8 cellular contexts compared by ENCODE assay signal in genomic region chr17:50199651-50200446, GRCh38. TPM values are rescaled to one million over a fixed set of nuclear protein-coding genes. Genes with fewer than 3 reads are reported as not detected.
DNase-seq lines count a peak whose midpoint lies in the region; ATAC-seq and TF ChIP-seq lines count a peak whose summit lies in the region.

No MANE protein-coding gene starts in this region.

- peak; percentile 76 for DNase-seq in DMS 273 treated with DMSO at 0.1 percent for 48 hours (lab: John Stamatoyannopoulos, UW)
- DNase-seq in HFF-Myc (ENCODE audit: extremely low read depth, low read depth): peak; percentile 88
- DNase-seq in NCI-H2227 (lab: John Stamatoyannopoulos, UW; ENCODE audit: unreplicated experiment): peak; percentile 87
- DNase-seq in activated CD4-positive, alpha-beta T cell treated with anti-CD3 and anti-CD28 coated beads, Interleukin-2, amount 10 ng/mL, durations not matched to agents 24 days and 14 days: peak; percentile 89
- DNase-seq in dermis microvascular lymphatic vessel endothelial cell (ENCODE audit: low read depth in 2 of 2): peak; percentile 61 to 74
- peak; percentile 90 to 94 (median 91) for DNase-seq in right lobe of liver
- peak; percentile 51 to 58 for DNase-seq in stimulated activated CD4-positive, alpha-beta T cell treated with anti-CD3 and anti-CD28 coated beads, Interleukin-4, amount 100 ng/mL, for 4 hours

- H3K4me1 ChIP-seq in right lobe of liver: peaks cover 0 to 12% (median 0%) of the 10 kb centered on the region in 4 donors

- ATAC-seq in right lobe of liver (peak; percentile 89 to 94 (median 92)), HG03520 (IDR thresholded peaks at IDR 0.05; ENCODE audit: unreplicated experiment) (no peak)

- H3K27ac ChIP-seq in right lobe of liver: peak overlapping the region; percentile 41 to 47 (median 43)

- H3K4me3 Mint-ChIP-seq in activated CD4-positive, alpha-beta T cell treated with anti-CD3 and anti-CD28 coated beads, Interleukin-2, amount 10 ng/mL, durations not matched to agents 24 days and 14 days: peak overlapping the region; percentile 80

- no peaks in the 10 kb centered on the region for H3K9me3 Mint-ChIP-seq in activated CD4-positive, alpha-beta T cell treated with anti-CD3 and anti-CD28 coated beads, Interleukin-2, amount 10 ng/mL, durations not matched to agents 24 days and 14 days

- H3K27ac Mint-ChIP-seq in activated CD4-positive, alpha-beta T cell treated with anti-CD3 and anti-CD28 coated beads, Interleukin-2, amount 10 ng/mL, durations not matched to agents 24 days and 14 days: peak overlapping the region; percentile 27

- H3K4me3 ChIP-seq in HFF-Myc (replicated peaks; ENCODE audit: low read depth, low read length) (peak overlapping the region; percentile 100), right lobe of liver (peak overlapping the region; percentile 27 to 53 (median 38))

- peaks cover 13% of the 10 kb centered on the region for H3K4me1 Mint-ChIP-seq in activated CD4-positive, alpha-beta T cell treated with anti-CD3 and anti-CD28 coated beads, Interleukin-2, amount 10 ng/mL, durations not matched to agents 24 days and 14 days

- intact Hi-C loops in activated CD4-positive, alpha-beta T cell treated with anti-CD3 and anti-CD28 coated beads, Interleukin-2, amount 10 ng/mL, durations not matched to agents 24 days and 14 days (cut with micrococcal nuclease): loop anchor here (1.0 to 2.0 kb wide), 3 partner anchors 19 to 97 kb away; no protein-coding TSS in a partner anchor
- intact Hi-C loops in right lobe of liver (cut with DNase I): loop anchor here (5.0 kb wide), 2 partner anchors 72 to 97 kb away; partner anchors contain the start of gene TMEM92 (in 1 of the 2)

- H3K9me3 ChIP-seq in right lobe of liver: no peaks in the 10 kb centered on the region

- H3K36me3 Mint-ChIP-seq in activated CD4-positive, alpha-beta T cell treated with anti-CD3 and anti-CD28 coated beads, Interleukin-2, amount 10 ng/mL, durations not matched to agents 24 days and 14 days (ENCODE audit: low read depth): no peaks in the 10 kb centered on the region

- peak; percentile 25 for TF ChIP-seq POLR2A in right lobe of liver (IDR thresholded peaks at IDR 0.05)

- 2% methylated on average over 22 of the region's 50 CpGs for WGBS in right lobe of liver (ENCODE audit: insufficient coverage, low coverage, low lambda C conversion rate, missing lambda C conversion rate)

- H3K27me3 Mint-ChIP-seq in activated CD4-positive, alpha-beta T cell treated with anti-CD3 and anti-CD28 coated beads, Interleukin-2, amount 10 ng/mL, durations not matched to agents 24 days and 14 days: peaks cover 50% of the 10 kb centered on the region

- H3K27me3 ChIP-seq in right lobe of liver: no peaks in the 10 kb centered on the region

- TF ChIP-seq CTCF in HFF-Myc (IDR thresholded peaks at IDR 0.05; ENCODE audit: low read depth, low read length, missing control alignments): no peak
- TF ChIP-seq CTCF in right lobe of liver (IDR thresholded peaks at IDR 0.05): no peak

- H3K36me3 ChIP-seq in right lobe of liver: no peaks in the 10 kb centered on the region

RNA-seq across cellular contexts. Expression of gene COL1A1, which starts 1.6 kb away (rescaled TPM):
- 1.6 and 2.0 TPM in 2 replicates for total RNA-seq in activated CD4-positive, alpha-beta T cell treated with anti-CD3 and anti-CD28 coated beads, Interleukin-2, amount 10 ng/mL, durations not matched to agents 24 days and 14 days
- total RNA-seq in dermis microvascular lymphatic vessel endothelial cell: under 0.01 and 8.1 TPM in 2 replicates
- 100 to 1,000 TPM in 1 of 6 experiments, 10 to 100 TPM in 4, 1 to 10 TPM in 1; 9.3 to 109 (median 34.7) TPM for total RNA-seq in right lobe of liver

RNA-seq across cellular contexts. Expression of gene SGCA, which starts 34.0 kb away (rescaled TPM):
- total RNA-seq in activated CD4-positive, alpha-beta T cell treated with anti-CD3 and anti-CD28 coated beads, Interleukin-2, amount 10 ng/mL, durations not matched to agents 24 days and 14 days: 0.30 TPM in 1 of 2 replicates, not detected in the other
- not detected in 2 replicates for total RNA-seq in dermis microvascular lymphatic vessel endothelial cell
- 1 to 10 TPM in 4 of 6 experiments, under 1 TPM in 2; 0.48 to 2.8 (median 1.6) TPM for total RNA-seq in right lobe of liver

RNA-seq across cellular contexts. Expression of gene PPP1R9B, which starts 49.4 kb away (rescaled TPM):
- total RNA-seq in activated CD4-positive, alpha-beta T cell treated with anti-CD3 and anti-CD28 coated beads, Interleukin-2, amount 10 ng/mL, durations not matched to agents 24 days and 14 days: 90.1 and 91.3 TPM in 2 replicates
- 21.3 and 23.6 TPM in 2 replicates for total RNA-seq in dermis microvascular lymphatic vessel endothelial cell
- total RNA-seq in right lobe of liver: 10 to 100 TPM in 5 of 6 experiments, 1 to 10 TPM in 1; 9.9 to 18.1 (median 12.0) TPM
